In the genomic region with DNA sequence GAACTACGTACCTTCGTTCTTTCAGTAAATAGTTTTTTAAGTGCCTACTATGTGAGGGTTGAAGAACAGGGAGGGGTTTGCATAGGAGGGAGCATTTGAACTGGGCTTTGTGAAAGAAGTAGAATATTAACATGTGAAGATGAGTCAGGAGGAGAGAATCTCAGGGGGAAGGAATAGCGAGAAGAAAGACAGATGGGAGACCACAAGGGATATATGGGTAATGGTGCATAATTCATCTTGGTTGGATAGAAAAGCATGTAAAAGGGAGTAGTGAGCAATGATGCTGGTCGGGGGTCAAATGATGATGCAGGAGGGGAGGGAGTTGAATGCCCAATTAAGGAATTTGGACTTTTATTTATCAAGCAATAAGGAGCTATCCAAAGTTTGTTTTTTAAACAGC, we compare ENCODE assay signal across 13 cellular contexts.
"Had no signal": no experiment of that assay in that cellular context is flagged by ENCODE, and none has a peak within 500 bp of the region (broad histone marks: within the 10 kb centered on the region; RNA-seq: fewer than 3 reads in every experiment).

No MANE protein-coding gene starts in this region.

- H3K4me3 ChIP-seq: cardiac muscle cell, lung, smooth muscle cell, tibial nerve had no signal

- ATAC-seq: left colon, right cardiac atrium had no signal

- H3K27me3 ChIP-seq: cardiac muscle cell had no signal

- H3K4me1 ChIP-seq: tibial nerve had no signal

- H3K27ac ChIP-seq: cardiac muscle cell, tibial nerve had no signal

- H3K9me3 ChIP-seq: tibial nerve had no signal

- H3K36me3 ChIP-seq: cardiac muscle cell, tibial nerve had no signal

- DNase-seq: activated CD4-positive, alpha-beta T cell treated with anti-CD3 and anti-CD28 coated beads, Interleukin-2, amount 50 U/mL, for 4 hours; activated effector memory CD4-positive, alpha-beta T cell treated with anti-CD3 and anti-CD28 coated beads, Interleukin-2, amount 50 U/mL, for 16 hours; activated naive CD8-positive, alpha-beta T cell treated with anti-CD3 and anti-CD28 coated beads for 36 hours; activated T-cell treated with anti-CD3 and anti-CD28 coated beads, Interleukin-2, amount 50 U/mL, for 1 hour; anterior cingulate cortex; hippocampal formation; left colon; midbrain; right cardiac atrium had no signal
